Comparison of ENCODE assay signal across 8 cellular contexts in genomic region chr2:105143467-105144127, GRCh38.
A peak's percentile ranks its signal among the peaks of the same experiment; 100 is the strongest.
DNase-seq lines count a peak whose midpoint lies in the region; ATAC-seq and TF ChIP-seq lines count a peak whose summit lies in the region.

No MANE protein-coding gene starts in this region.

- H3K4me1 ChIP-seq in KMS-11 (ENCODE audit: low read depth, poor library complexity, severe bottlenecking) = peaks cover 7% of the 10 kb centered on the region
- H3K4me1 ChIP-seq in hepatocyte (ENCODE audit: insufficient read depth) = no peaks in the 10 kb centered on the region
- no peaks in the 10 kb centered on the region for H3K4me1 ChIP-seq in smooth muscle cell (ENCODE audit: low read depth)

- no peaks in the 10 kb centered on the region for H3K9me2 ChIP-seq in hepatocyte (replicated peaks; ENCODE audit: insufficient read depth)

- TF ChIP-seq CTCF in KMS-11 (conservative IDR thresholded peaks at IDR 0.05; ENCODE audit: low read depth, low read length) = no peak
- no peak for TF ChIP-seq CTCF in hepatocyte (IDR thresholded peaks at IDR 0.05; ENCODE audit: poor library complexity)
- TF ChIP-seq CTCF in smooth muscle cell (IDR thresholded peaks at IDR 0.05; ENCODE audit: borderline replicate concordance, insufficient read depth, poor library complexity, severe bottlenecking) = no peak

- peak overlapping the region; percentile 29; the same call in 1 of the 2 replicates for H3K4me2 ChIP-seq in KMS-11
- peak overlapping the region; percentile 86 for H3K4me2 ChIP-seq in hepatocyte
- peak overlapping the region; percentile 89 for H3K4me2 ChIP-seq in smooth muscle cell

- no peak overlapping the region for H3K27ac Mint-ChIP-seq in activated T-helper 2 cell treated with anti-CD3 and anti-CD28 coated beads, Interferon-gamma antibody, Interleukin-2, Interleukin-4, amounts not matched to agents 10 μg/mL and 5 μg/mL and 100 μg/mL, durations not matched to agents 14 hours and 24 hours and 36 hours

- H3K27me3 ChIP-seq in KMS-11 (ENCODE audit: insufficient read depth, low read depth) = no peaks in the 10 kb centered on the region
- H3K27me3 ChIP-seq in hepatocyte = peaks cover 27% of the 10 kb centered on the region
- H3K27me3 ChIP-seq in smooth muscle cell (ENCODE audit: low read depth) = peaks cover 33% of the 10 kb centered on the region

- H3K4me1 Mint-ChIP-seq in activated T-helper 2 cell treated with anti-CD3 and anti-CD28 coated beads, Interferon-gamma antibody, Interleukin-2, Interleukin-4, amounts not matched to agents 10 μg/mL and 5 μg/mL and 100 μg/mL, durations not matched to agents 14 hours and 24 hours and 36 hours (ENCODE audit: low read depth) = peaks cover 7% of the 10 kb centered on the region

- H3K36me3 ChIP-seq in KMS-11 (ENCODE audit: insufficient read depth) (no peaks in the 10 kb centered on the region), hepatocyte (replicated peaks; ENCODE audit: insufficient read depth, low read depth) (no peaks in the 10 kb centered on the region), smooth muscle cell (ENCODE audit: low read depth) (no peaks in the 10 kb centered on the region)

- H3K79me2 ChIP-seq in KMS-11 (ENCODE audit: insufficient read depth, low read depth) = no peaks in the 10 kb centered on the region
- no peaks in the 10 kb centered on the region for H3K79me2 ChIP-seq in hepatocyte
- H3K79me2 ChIP-seq in smooth muscle cell (ENCODE audit: low read depth) = no peaks in the 10 kb centered on the region

- intact Hi-C loops in activated T-helper 2 cell treated with anti-CD3 and anti-CD28 coated beads, Interferon-gamma antibody, Interleukin-2, Interleukin-4, amounts not matched to agents 10 μg/mL and 5 μg/mL and 100 μg/mL, durations not matched to agents 14 hours and 24 hours and 36 hours (cut with micrococcal nuclease) = no loop called here

- H4K20me1 ChIP-seq in KMS-11 (ENCODE audit: insufficient read depth) (no peaks in the 10 kb centered on the region), hepatocyte (ENCODE audit: insufficient read depth, poor library complexity, severe bottlenecking) (no peaks in the 10 kb centered on the region), smooth muscle cell (ENCODE audit: low read depth) (no peaks in the 10 kb centered on the region)

- no peaks in the 10 kb centered on the region for H3K36me3 Mint-ChIP-seq in activated T-helper 2 cell treated with anti-CD3 and anti-CD28 coated beads, Interferon-gamma antibody, Interleukin-2, Interleukin-4, amounts not matched to agents 10 μg/mL and 5 μg/mL and 100 μg/mL, durations not matched to agents 14 hours and 24 hours and 36 hours (ENCODE audit: low read depth)

- H3K4me3 ChIP-seq in KMS-11 (IDR thresholded peaks at IDR 0.05; ENCODE audit: insufficient read depth, low read depth, low read length) (no peak overlapping the region), hepatocyte (peak overlapping the region; percentile 60), smooth muscle cell (peak overlapping the region; percentile 58)

- 3% methylated on average over 27 of the region's 49 CpGs for WGBS in hepatocyte (ENCODE audit: low lambda C conversion rate, missing lambda C conversion rate)
- WGBS in smooth muscle cell (ENCODE audit: low lambda C conversion rate) = 10% methylated on average over 19 of the region's 49 CpGs

- H3K4me3 Mint-ChIP-seq in activated T-helper 2 cell treated with anti-CD3 and anti-CD28 coated beads, Interferon-gamma antibody, Interleukin-2, Interleukin-4, amounts not matched to agents 10 μg/mL and 5 μg/mL and 100 μg/mL, durations not matched to agents 14 hours and 24 hours and 36 hours (ENCODE audit: low read depth) = peak overlapping the region; percentile 68

- H3K9me3 Mint-ChIP-seq in activated T-helper 2 cell treated with anti-CD3 and anti-CD28 coated beads, Interferon-gamma antibody, Interleukin-2, Interleukin-4, amounts not matched to agents 10 μg/mL and 5 μg/mL and 100 μg/mL, durations not matched to agents 14 hours and 24 hours and 36 hours = no peaks in the 10 kb centered on the region

- H3F3A ChIP-seq in smooth muscle cell (ENCODE audit: low read depth) = no peaks in the 10 kb centered on the region

- H3K27me3 Mint-ChIP-seq in activated T-helper 2 cell treated with anti-CD3 and anti-CD28 coated beads, Interferon-gamma antibody, Interleukin-2, Interleukin-4, amounts not matched to agents 10 μg/mL and 5 μg/mL and 100 μg/mL, durations not matched to agents 14 hours and 24 hours and 36 hours (ENCODE audit: low read depth) = peaks cover 26% of the 10 kb centered on the region

- H3K9ac ChIP-seq in KMS-11 (no peak overlapping the region), smooth muscle cell (ENCODE audit: low read depth) (no peak overlapping the region)

- no peaks in the 10 kb centered on the region for H3K9me3 ChIP-seq in hepatocyte (ENCODE audit: low read depth)
- no peaks in the 10 kb centered on the region for H3K9me3 ChIP-seq in smooth muscle cell (replicated peaks; ENCODE audit: low read depth)

- H2AFZ ChIP-seq in KMS-11 (ENCODE audit: low read depth) = peak overlapping the region; percentile 69
- H2AFZ ChIP-seq in hepatocyte = peak overlapping the region; percentile 73
- H2AFZ ChIP-seq in smooth muscle cell (ENCODE audit: low read depth) = peak overlapping the region; percentile 61

- DNase-seq in EL (peak; percentile 5), hepatocyte (ENCODE audit: low spot score) (peak; percentile 37), smooth muscle cell (lab: John Stamatoyannopoulos, UW; ENCODE audit: unreplicated experiment) (no peak), UCSD-AML1 (lab: John Stamatoyannopoulos, UW; ENCODE audit: unreplicated experiment) (no peak), midbrain (lab: John Stamatoyannopoulos, UW) (no peak)
- peak; percentile 16 for DNase-seq in activated T-helper 2 cell treated with anti-CD3 and anti-CD28 coated beads, Interferon-gamma antibody, Interleukin-2, Interleukin-4, amounts not matched to agents 10 μg/mL and 5 μg/mL and 100 μg/mL, durations not matched to agents 14 hours and 24 hours and 36 hours (ENCODE audit: low spot score)

- no peak for ATAC-seq in GM21390 (IDR thresholded peaks at IDR 0.05; ENCODE audit: unreplicated experiment)

- no peak overlapping the region for H3K27ac ChIP-seq in KMS-11
- no peak overlapping the region for H3K27ac ChIP-seq in hepatocyte
- no peak overlapping the region for H3K27ac ChIP-seq in smooth muscle cell (ENCODE audit: low read depth)

Comparison
In these comparisons a context has a peak if more than half of its experiments do, and no peak if none do; other contexts are left out.
1. DNase-seq: peak in EL (single experiment), activated T-helper 2 cell treated with anti-CD3 and anti-CD28 coated beads, Interferon-gamma antibody, Interleukin-2, Interleukin-4, amounts not matched to agents 10 μg/mL and 5 μg/mL and 100 μg/mL, durations not matched to agents 14 hours and 24 hours and 36 hours (single experiment) and hepatocyte (single experiment); none in smooth muscle cell (single experiment), UCSD-AML1 (single experiment) and midbrain (single experiment).
2. H3K4me2 ChIP-seq: peak in every context shown above with its lines; median percentile 89 in smooth muscle cell; 86 in hepatocyte; 29 in KMS-11.
3. Peak in every context shown above with its lines, with median percentiles within 50 percentile points of each other: H2AFZ ChIP-seq.